ENCODE assay signal across 8 cellular contexts in genomic region chr1:234610582-234611152, GRCh38.
DNase-seq lines count a peak whose midpoint lies in the region; ATAC-seq and TF ChIP-seq lines count a peak whose summit lies in the region.

No MANE protein-coding gene starts in this region.

- H3K9me3 ChIP-seq in WERI-Rb-1 (ENCODE audit: severe bottlenecking) (no peaks in the 10 kb centered on the region), iPS-20b (ENCODE audit: insufficient read depth, low read depth, low read length) (no peaks in the 10 kb centered on the region)

- H3K27me3 ChIP-seq in WERI-Rb-1 (ENCODE audit: insufficient read depth, low read depth, severe bottlenecking) (no peaks in the 10 kb centered on the region), iPS-20b (ENCODE audit: insufficient read depth, low read length) (no peaks in the 10 kb centered on the region)

- H3K4me3 ChIP-seq in AG04449 (ENCODE audit: low read depth, low read length) (peak overlapping the region; percentile 63), WERI-Rb-1 (ENCODE audit: low read depth, low read length) (peak overlapping the region; percentile 82), iPS-20b (ENCODE audit: low read length) (peak overlapping the region; percentile 87), skin epidermis (peak overlapping the region; percentile 38 to 58 (median 46))

- peak; percentile 36 for ATAC-seq in GM18873 (IDR thresholded peaks at IDR 0.05; ENCODE audit: low FRiP score, unreplicated experiment)
- ATAC-seq in HG03108 (IDR thresholded peaks at IDR 0.05; ENCODE audit: unreplicated experiment) = peak; percentile 31

- H3K9ac ChIP-seq in iPS-20b (ENCODE audit: low read depth, low read length) = peak overlapping the region; percentile 95

- peaks cover 33% of the 10 kb centered on the region for H3K4me1 ChIP-seq in iPS-20b (ENCODE audit: insufficient read depth, low read length)

- CTCF ChIA-PET in AG04449 (lab: Yijun Ruan, JAX) = interaction anchor here (0.6 to 4.2 kb wide), 10 partner anchors 82 to 483 kb away, joined by 3 to 26 read pairs (median 4); no protein-coding TSS in a partner anchor

- peak overlapping the region; percentile 97 for H3K27ac ChIP-seq in WERI-Rb-1
- H3K27ac ChIP-seq in iPS-20b (ENCODE audit: low read length) = peak overlapping the region; percentile 94
- peak overlapping the region; percentile 69 to 100 (median 97) for H3K27ac ChIP-seq in skin epidermis

- H3K36me3 ChIP-seq in WERI-Rb-1 (peaks cover 34% of the 10 kb centered on the region), iPS-20b (ENCODE audit: insufficient read depth, low read depth, low read length) (peaks cover 23% of the 10 kb centered on the region)

- POLR2A ChIA-PET in AG04449 (lab: Yijun Ruan, JAX) = interaction anchor here (1.0 to 5.2 kb wide), 18 partner anchors 9 to 480 kb away, joined by 3 to 95 read pairs (median 4); no protein-coding TSS in a partner anchor

- in situ Hi-C loops in T47D (cut with HindIII; ENCODE audit: low pct_unique_long_range_greater_than_20kb, low sequenced_read_pairs) = no loop called here

- TF ChIP-seq CTCF in AG04449 (IDR thresholded peaks at IDR 0.05; ENCODE audit: insufficient read depth, low read length, missing control alignments) = peak; percentile 19
- TF ChIP-seq CTCF in WERI-Rb-1 (IDR thresholded peaks at IDR 0.05; ENCODE audit: low read depth, low read length) = no peak

- DNase-seq in AG04449 (ENCODE audit: low read depth, low spot score) (no peak), NCI-H2227 (lab: John Stamatoyannopoulos, UW; ENCODE audit: unreplicated experiment) (peak; percentile 96), WERI-Rb-1 (peak; percentile 100), T47D (ENCODE audit: low read depth in 1 of 2, low spot score in 1 of 2) (peak; percentile 98 to 99)
